Comparison of ENCODE assay signal across 20 cellular contexts in the genomic region with DNA sequence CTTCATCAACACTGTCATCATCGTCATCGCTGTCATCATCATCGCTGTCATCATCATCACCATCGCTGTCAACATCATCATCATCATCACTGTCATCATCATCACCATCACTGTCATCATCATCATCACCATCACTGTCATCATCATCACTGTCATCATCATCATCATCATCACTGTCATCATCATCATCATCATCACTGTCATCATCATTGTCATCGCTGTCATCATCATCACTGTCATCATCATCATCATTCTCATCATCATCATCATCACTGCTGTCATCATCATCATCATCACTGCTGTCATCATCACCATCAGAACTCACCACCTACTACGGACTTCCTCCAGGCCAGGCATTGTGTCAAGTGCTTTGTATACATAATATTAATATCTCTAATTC.
DNase-seq lines count a peak whose midpoint lies in the region; ATAC-seq, FAIRE-seq and TF ChIP-seq lines count a peak whose summit lies in the region.
"Had no signal": no experiment of that assay in that cellular context is flagged by ENCODE, and none has a peak within 500 bp of the region (broad histone marks: within the 10 kb centered on the region; RNA-seq: fewer than 3 reads in every experiment).

No MANE protein-coding gene starts in this region.

- no peak overlapping the region for H3K4me3 Mint-ChIP-seq in GM23338
- no peak overlapping the region for H3K4me3 Mint-ChIP-seq in activated CD4-positive, alpha-beta memory T cell treated with anti-CD3 and anti-CD28 coated beads for 36 hours
- H3K4me3 Mint-ChIP-seq: B cell; CD4-positive, CD25-positive, alpha-beta regulatory T cell; CD8-positive, alpha-beta T cell had no signal

- H2BK20ac ChIP-seq in H1 (ENCODE audit: low read length): no peak overlapping the region

- H3K4me1 ChIP-seq in GM23338 (ENCODE audit: insufficient read depth): no peaks in the 10 kb centered on the region
- peaks cover 0 to 3% (median 0%) of the 10 kb centered on the region in 4 experiments; a peak in 2 of 7 replicates for H3K4me1 ChIP-seq in H1 (replicated peaks in 1 of 4; ENCODE audit: control insufficient read depth in 3 of 4, insufficient read depth in 4 of 4, low read length in 3 of 4)
- no peaks in the 10 kb centered on the region for H3K4me1 ChIP-seq in neuronal stem cell (ENCODE audit: control insufficient read depth in 2 of 2, insufficient read depth in 1 of 2, low read depth in 1 of 2, low read length in 2 of 2)
- H3K4me1 ChIP-seq: BLaER1, Caco-2, HAP-1 had no signal

- peaks cover 2% of the 10 kb centered on the region; the same call in 1 of the 2 replicates for H3K23me2 ChIP-seq in H1 (ENCODE audit: low read depth, low read length)

- H3K27ac Mint-ChIP-seq in GM23338: no peak overlapping the region
- no peak overlapping the region for H3K27ac Mint-ChIP-seq in activated CD4-positive, alpha-beta memory T cell treated with anti-CD3 and anti-CD28 coated beads for 36 hours
- H3K27ac Mint-ChIP-seq: B cell; CD4-positive, CD25-positive, alpha-beta regulatory T cell; CD8-positive, alpha-beta T cell had no signal

- no peak overlapping the region for H3K9ac ChIP-seq in H1 (replicated peaks in 1 of 4; ENCODE audit: extremely low read depth in 1 of 4, low read depth in 3 of 4, low read length in 3 of 4)
- H3K9ac ChIP-seq in neuronal stem cell (ENCODE audit: low read depth, low read length, poor library complexity): no peak overlapping the region
- H3K9ac ChIP-seq: BLaER1, GM23248 had no signal

- H4K8ac ChIP-seq in H1 (ENCODE audit: extremely low read depth, insufficient read depth, low read length) (no peak overlapping the region), neuronal stem cell (ENCODE audit: low read depth, low read length) (no peak overlapping the region)

- no peak for TF ChIP-seq CTCF in GM23338 (conservative IDR thresholded peaks at IDR 0.05; ENCODE audit: low read depth in 2 of 2)
- TF ChIP-seq CTCF in H1 (IDR thresholded peaks at IDR 0.05; ENCODE audit: control extremely low read depth in 1 of 3, insufficient read depth in 1 of 3, low read depth in 1 of 3, low read length in 3 of 3): no peak

- H3K23ac ChIP-seq in H1 (ENCODE audit: insufficient read length): no peak overlapping the region
- peak overlapping the region; percentile 52 for H3K23ac ChIP-seq in neuronal stem cell (ENCODE audit: low read depth, low read length, poor library complexity)

- H3K56ac ChIP-seq in H1 (replicated peaks; ENCODE audit: insufficient read length, low read depth, low read length): no peak overlapping the region

- H4K20me1 ChIP-seq in GM23338 (replicated peaks; ENCODE audit: insufficient read depth) (no peaks in the 10 kb centered on the region), H1 (replicated peaks in 1 of 2; ENCODE audit: control insufficient read depth in 1 of 2, insufficient read depth in 2 of 2, low read length in 2 of 2) (no peaks in the 10 kb centered on the region)
- H4K20me1 ChIP-seq: BLaER1 had no signal

- no peak for TF ChIP-seq POLR2A in H1 (IDR thresholded peaks at IDR 0.05; ENCODE audit: control extremely low read depth in 1 of 2, low read depth in 2 of 2, low read length in 2 of 2)

- POLR2A ChIA-PET in HEK293T (lab: Yijun Ruan, JAX): no interaction called here
- POLR2A ChIA-PET in H1 (lab: Charles Lee; ENCODE audit: partially characterized antibody): interaction anchor here (1.1 kb wide), 1 partner anchor 540 kb away, joined by 3 read pairs; no protein-coding TSS in a partner anchor
- POLR2A ChIA-PET in activated CD4-positive, alpha-beta memory T cell treated with anti-CD3 and anti-CD28 coated beads for 36 hours (lab: Charles Lee): no interaction called here

- no peaks in the 10 kb centered on the region for H3K36me3 ChIP-seq in GM23338 (ENCODE audit: insufficient read depth)
- no peaks in the 10 kb centered on the region for H3K36me3 ChIP-seq in H1 (ENCODE audit: control insufficient read depth in 2 of 4, insufficient read depth in 4 of 4, low read length in 3 of 4)
- H3K36me3 ChIP-seq in neuronal stem cell (replicated peaks in 1 of 2; ENCODE audit: control insufficient read depth in 2 of 2, insufficient read depth in 2 of 2, low read length in 2 of 2): no peaks in the 10 kb centered on the region
- H3K36me3 ChIP-seq: BLaER1, HAP-1 had no signal

- H2AK5ac ChIP-seq in H1 (ENCODE audit: low read depth, low read length) (peak overlapping the region; percentile 82; the same call in 1 of the 2 replicates), neuronal stem cell (ENCODE audit: low read depth, low read length) (no peak overlapping the region)

- peak overlapping the region; percentile 0; the same call in 1 of the 2 replicates for H2BK15ac ChIP-seq in H1 (ENCODE audit: low read length)
- H2BK15ac ChIP-seq in neuronal stem cell (ENCODE audit: low read length): no peak overlapping the region

- no peak overlapping the region for H3K4me2 ChIP-seq in GM23338
- H3K4me2 ChIP-seq in H1 (ENCODE audit: insufficient read depth in 1 of 2, low read depth in 2 of 2, low read length in 2 of 2): no peak overlapping the region
- H3K4me2 ChIP-seq in neuronal stem cell (ENCODE audit: insufficient read depth, low read length, poor library complexity, severe bottlenecking): no peak overlapping the region
- H3K4me2 ChIP-seq: BLaER1 had no signal

- H2BK5ac ChIP-seq in H1 (ENCODE audit: low read depth, low read length) (no peak overlapping the region), neuronal stem cell (ENCODE audit: low read length) (no peak overlapping the region)

- CTCF ChIA-PET in HEK293T (lab: Yijun Ruan, JAX): no interaction called here
- CTCF ChIA-PET in H1 (lab: Charles Lee; ENCODE audit: partially characterized antibody): interaction anchor here (1.0 to 1.8 kb wide), 4 partner anchors 106 to 150 kb away, joined by 3 to 4 read pairs (median 3); no protein-coding TSS in a partner anchor
- CTCF ChIA-PET in activated CD4-positive, alpha-beta memory T cell treated with anti-CD3 and anti-CD28 coated beads for 36 hours (lab: Charles Lee): no interaction called here

- H3K4ac ChIP-seq in H1 (replicated peaks; ENCODE audit: insufficient read length, low read depth, low read length): no peak overlapping the region
- H3K4ac ChIP-seq in neuronal stem cell (ENCODE audit: low read length): no peak overlapping the region

- H3K27ac ChIP-seq in GM23338 (ENCODE audit: low read depth): no peak overlapping the region
- no peak overlapping the region for H3K27ac ChIP-seq in H1 (ENCODE audit: low read depth, low read length)
- no peak overlapping the region for H3K27ac ChIP-seq in neuronal stem cell (replicated peaks; ENCODE audit: low read length)
- H3K27ac ChIP-seq: BLaER1, C4-2B, GM23248 had no signal

- H3K9me3 ChIP-seq in H1 (ENCODE audit: insufficient read depth in 2 of 2, low read depth in 1 of 2, low read length in 1 of 2): no peaks in the 10 kb centered on the region
- no peaks in the 10 kb centered on the region for H3K9me3 ChIP-seq in neuronal stem cell (replicated peaks in 1 of 2; ENCODE audit: control insufficient read depth in 2 of 2, insufficient read depth in 1 of 2, low read depth in 1 of 2, low read length in 2 of 2)
- H3K9me3 ChIP-seq: BLaER1, Caco-2, HAP-1 had no signal

- H3K9me3 Mint-ChIP-seq in GM23338: no peaks in the 10 kb centered on the region; the same call in 2 of the 3 replicates
- no peaks in the 10 kb centered on the region for H3K9me3 Mint-ChIP-seq in activated CD4-positive, alpha-beta memory T cell treated with anti-CD3 and anti-CD28 coated beads for 36 hours

- H3K18ac ChIP-seq in H1 (ENCODE audit: extremely low read depth, low read length) (no peak overlapping the region), neuronal stem cell (ENCODE audit: low read length) (no peak overlapping the region)

- TF ChIP-seq RAD21 in H1 (IDR thresholded peaks at IDR 0.05 in 1 of 2, conservative IDR thresholded peaks at IDR 0.05 in 1 of 2; ENCODE audit: low read depth in 2 of 2, low read length in 2 of 2): no peak

- H2BK12ac ChIP-seq in H1 (ENCODE audit: low read depth, low read length) (peak overlapping the region; percentile 84; the same call in 1 of the 2 replicates), neuronal stem cell (ENCODE audit: low read length) (no peak overlapping the region)

- no peak overlapping the region for H4K5ac ChIP-seq in H1 (ENCODE audit: insufficient read length, low read depth, low read length)

- no peak overlapping the region for H2AFZ ChIP-seq in GM23338
- H2AFZ ChIP-seq in H1 (ENCODE audit: low read length): no peak overlapping the region
- H2AFZ ChIP-seq in neuronal stem cell (ENCODE audit: low read length): no peak overlapping the region
- H2AFZ ChIP-seq: GM23248 had no signal

- ATAC-seq in GM23338 (no peak), HG03097 (IDR thresholded peaks at IDR 0.05; ENCODE audit: low FRiP score, unreplicated experiment) (no peak), HG03045 (IDR thresholded peaks at IDR 0.05; ENCODE audit: unreplicated experiment) (no peak)
- ATAC-seq: CD8-positive, alpha-beta T cell had no signal

- FAIRE-seq in H1 (lab: Jason Lieb, UNC): no peak
- FAIRE-seq: G401.6, GM12892, H54 had no signal

- peaks cover 5% of the 10 kb centered on the region for H3K4me1 Mint-ChIP-seq in GM23338
- H3K4me1 Mint-ChIP-seq in activated CD4-positive, alpha-beta memory T cell treated with anti-CD3 and anti-CD28 coated beads for 36 hours (ENCODE audit: low read depth): no peaks in the 10 kb centered on the region
- H3K4me1 Mint-ChIP-seq: B cell; CD4-positive, CD25-positive, alpha-beta regulatory T cell had no signal

- no peak overlapping the region for H4K91ac ChIP-seq in H1 (replicated peaks; ENCODE audit: insufficient read length, low read length)
- no peak overlapping the region for H4K91ac ChIP-seq in neuronal stem cell (ENCODE audit: low read depth, low read length, poor library complexity)

- H3K79me1 ChIP-seq in H1 (ENCODE audit: low read depth, low read length) (no peaks in the 10 kb centered on the region), neuronal stem cell (ENCODE audit: low read depth, low read length) (no peaks in the 10 kb centered on the region)

- 78% methylated on average over 6 of the region's 6 CpGs; no CpG with 5 or more reads in 1 of the 2 experiments for WGBS in H1 (ENCODE audit: extremely low coverage in 1 of 2, insufficient coverage in 1 of 2, insufficient read length in 1 of 2, insufficient replicate concordance in 2 of 2, low coverage in 1 of 2, low lambda C conversion rate in 2 of 2, missing lambda C conversion rate in 1 of 2), 2 experiments
- no CpG with 5 or more reads among the region's 6 CpGs for WGBS in neuronal stem cell (ENCODE audit: extremely low coverage in 2 of 2, insufficient read length in 2 of 2, insufficient replicate concordance in 1 of 2), 2 donors

- no peak overlapping the region for H3K4me3 ChIP-seq in GM23338
- H3K4me3 ChIP-seq in H1 (ENCODE audit: extremely low read depth in 1 of 4, insufficient read depth in 2 of 4, low read depth in 3 of 4, low read length in 4 of 4): no peak overlapping the region
- H3K4me3 ChIP-seq in neuronal stem cell (ENCODE audit: low read length in 2 of 2): no peak overlapping the region
- H3K4me3 ChIP-seq: BLaER1, GM23248, HAP-1 had no signal

- H2BK120ac ChIP-seq in H1 (replicated peaks; ENCODE audit: low read depth, low read length) (no peak overlapping the region), neuronal stem cell (ENCODE audit: low read depth, low read length) (no peak overlapping the region)

- H3F3A ChIP-seq in GM23338 (replicated peaks; ENCODE audit: low read depth): no peaks in the 10 kb centered on the region

- TF ChIP-seq EP300 in H1 (IDR thresholded peaks at IDR 0.05; ENCODE audit: borderline replicate concordance in 1 of 2, low read depth in 2 of 2, low read length in 2 of 2): no peak

- H3K27me3 Mint-ChIP-seq in GM23338 (ENCODE audit: insufficient read depth, low read depth, poor library complexity): peaks cover 2% of the 10 kb centered on the region
- H3K27me3 Mint-ChIP-seq in activated CD4-positive, alpha-beta memory T cell treated with anti-CD3 and anti-CD28 coated beads for 36 hours: peaks cover 15% of the 10 kb centered on the region
- H3K27me3 Mint-ChIP-seq: CD4-positive, CD25-positive, alpha-beta regulatory T cell had no signal

- intact Hi-C loops in activated CD4-positive, alpha-beta memory T cell treated with anti-CD3 and anti-CD28 coated beads for 36 hours (cut with micrococcal nuclease): no loop called here

- DNase-seq in GM23338 (ENCODE audit: low spot score): no peak
- no peak for DNase-seq in HEK293T (ENCODE audit: extremely low spot score)
- no peak for DNase-seq in H1 (ENCODE audit: low read depth in 1 of 2, low spot score in 2 of 2)
- no peak for DNase-seq in neuronal stem cell (ENCODE audit: low spot score)
- DNase-seq in activated CD4-positive, alpha-beta memory T cell treated with anti-CD3 and anti-CD28 coated beads for 36 hours: no peak
- DNase-seq: Caco-2; CD4-positive, CD25-positive, alpha-beta regulatory T cell; CD8-positive, alpha-beta T cell; DMS153; DND-41; GM23248 had no signal

- H3K9me2 ChIP-seq in GM23338 (ENCODE audit: insufficient read depth): no peaks in the 10 kb centered on the region; the same call in 1 of the 2 replicates

- H3K27me3 ChIP-seq in GM23338 (ENCODE audit: insufficient read depth) (no peaks in the 10 kb centered on the region), H1 (replicated peaks in 1 of 4; ENCODE audit: control insufficient read depth in 3 of 4, extremely low read depth in 1 of 4, insufficient read depth in 3 of 4, low read length in 3 of 4) (no peaks in the 10 kb centered on the region), neuronal stem cell (ENCODE audit: control insufficient read depth in 3 of 3, insufficient read depth in 3 of 3, low read depth in 1 of 3, low read length in 3 of 3) (no peaks in the 10 kb centered on the region)
- H3K27me3 ChIP-seq: BLaER1 had no signal

- H3K79me2 ChIP-seq in GM23338 (replicated peaks; ENCODE audit: insufficient read depth) (no peaks in the 10 kb centered on the region), H1 (ENCODE audit: control insufficient read depth in 1 of 2, insufficient read depth in 2 of 2, low read length in 2 of 2) (no peaks in the 10 kb centered on the region)

- H3K14ac ChIP-seq in H1 (ENCODE audit: insufficient read length) (no peak overlapping the region), neuronal stem cell (ENCODE audit: low read length) (no peak overlapping the region)

- no peaks in the 10 kb centered on the region for H3K36me3 Mint-ChIP-seq in GM23338 (ENCODE audit: low read depth)
- no peaks in the 10 kb centered on the region for H3K36me3 Mint-ChIP-seq in activated CD4-positive, alpha-beta memory T cell treated with anti-CD3 and anti-CD28 coated beads for 36 hours
- H3K36me3 Mint-ChIP-seq: CD4-positive, CD25-positive, alpha-beta regulatory T cell; CD8-positive, alpha-beta T cell had no signal
